ENCODE assay signal across 23 cellular contexts in the genomic region with DNA sequence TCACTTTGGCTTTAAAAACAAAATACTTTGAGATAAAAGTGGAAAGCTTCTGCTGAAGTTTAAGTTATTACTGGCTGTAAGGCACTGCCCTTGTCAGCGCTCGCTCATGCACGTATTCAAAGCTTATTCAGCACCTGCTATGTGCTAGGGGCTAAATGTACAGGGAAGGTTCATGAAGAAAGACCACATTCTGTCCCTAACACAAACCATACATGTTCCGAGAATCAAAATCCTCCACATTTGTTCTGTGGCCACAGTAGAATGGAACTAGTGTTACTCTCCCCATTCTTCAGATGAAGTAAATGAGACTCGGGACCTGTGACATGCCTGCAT. TPM values are rescaled to one million over a fixed set of nuclear protein-coding genes. Genes with fewer than 3 reads are reported as not detected.
"Had no signal": no experiment of that assay in that cellular context is flagged by ENCODE, and none has a peak within 500 bp of the region (broad histone marks: within the 10 kb centered on the region; RNA-seq: fewer than 3 reads in every experiment).

No MANE protein-coding gene starts in this region.

- H3K4me3 ChIP-seq: body of pancreas, coronary artery, MG63, PC-9, SK-N-MC had no signal

- ATAC-seq: body of pancreas, Right ventricle myocardium inferior, T-cell, WTC11 had no signal

- H3K9me3 Mint-ChIP-seq: activated T-helper 1 cell treated with anti-CD3 and anti-CD28 coated beads, Interleukin-12 subunit alpha, Interleukin-12 subunit beta, Interleukin-2, Interleukin-4 antibody, amounts not matched to agents 30 ng/mL and 10 ng/mL and 1 ng/mL, durations not matched to agents 14 hours and 24 hours and 36 hours; T-cell; WTC11 had no signal

- H3K27ac Mint-ChIP-seq: activated T-helper 1 cell treated with anti-CD3 and anti-CD28 coated beads, Interleukin-12 subunit alpha, Interleukin-12 subunit beta, Interleukin-2, Interleukin-4 antibody, amounts not matched to agents 30 ng/mL and 10 ng/mL and 1 ng/mL, durations not matched to agents 14 hours and 24 hours and 36 hours; WTC11 had no signal

- H3K4me3 Mint-ChIP-seq: activated T-helper 1 cell treated with anti-CD3 and anti-CD28 coated beads, Interleukin-12 subunit alpha, Interleukin-12 subunit beta, Interleukin-2, Interleukin-4 antibody, amounts not matched to agents 30 ng/mL and 10 ng/mL and 1 ng/mL, durations not matched to agents 14 hours and 24 hours and 36 hours; T-cell; WTC11 had no signal

- H3K9me3 ChIP-seq: ascending aorta, body of pancreas, MG63 had no signal

- H3K27me3 Mint-ChIP-seq: T-cell had no signal

- H3K36me3 ChIP-seq: ascending aorta, MG63 had no signal

- H3K27me3 ChIP-seq: ascending aorta, body of pancreas, MG63 had no signal

- H3K4me1 ChIP-seq: ascending aorta, body of pancreas had no signal

- H3K4me1 Mint-ChIP-seq: WTC11 had no signal

- DNase-seq: activated CD4-positive, alpha-beta T cell treated with anti-CD3 and anti-CD28 coated beads for 48 hours; activated CD4-positive, alpha-beta T cell treated with anti-CD3 and anti-CD28 coated beads, Interleukin-2, amount 50 U/mL, for 4 hours; activated CD4-positive, CD25-positive, alpha-beta regulatory T cell treated with anti-CD3 and anti-CD28 coated beads, Interleukin-2, amount 50 U/mL, for 72 hours; activated CD8-positive, alpha-beta memory T cell treated with anti-CD3 and anti-CD28 coated beads for 24 hours; activated effector memory CD4-positive, alpha-beta T cell treated with Interleukin-2 at 50 U/mL for 16 hours; activated naive CD4-positive, alpha-beta T cell; amniotic stem cell; body of pancreas; central memory CD4-positive, alpha-beta T cell; MG63; MV-4-11; NCI-H1105; NCI-H1436; NCI-H2029 treated with DMSO at 0.1 percent for 48 hours; PC-9; T-cell had no signal

- H3K27ac ChIP-seq: ascending aorta, body of pancreas, coronary artery, KMS-11, PC-9, SK-N-MC had no signal

RNA-seq across cellular contexts. Expression of a gene that starts 33.8 kb away (rescaled TPM):
- total RNA-seq: ascending aorta, PC-9 had no signal
